Comparison of ENCODE assay signal across 19 cellular contexts in the genomic region with DNA sequence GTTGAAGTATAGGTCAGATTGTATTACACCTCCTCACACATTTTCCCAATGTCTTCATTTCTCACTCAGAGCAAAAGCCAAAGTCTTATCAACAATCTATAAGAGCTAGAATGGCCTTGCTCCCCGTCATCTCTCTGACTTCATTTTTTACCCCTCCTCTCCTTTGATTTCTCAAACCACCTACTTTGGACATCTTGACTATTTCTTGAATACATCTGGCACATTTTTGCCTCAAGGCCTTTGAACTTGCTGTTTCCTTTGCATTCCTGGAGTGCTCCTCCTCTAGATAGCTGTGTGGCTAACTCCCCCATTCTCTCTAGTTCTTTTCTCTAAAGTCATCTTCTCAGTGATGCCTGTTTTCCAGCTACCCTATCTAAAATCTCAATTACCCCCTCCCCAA. TPM values are rescaled to one million over a fixed set of nuclear protein-coding genes. Genes with fewer than 3 reads are reported as not detected.
"Had no signal": no experiment of that assay in that cellular context is flagged by ENCODE, and none has a peak within 500 bp of the region (broad histone marks: within the 10 kb centered on the region; RNA-seq: fewer than 3 reads in every experiment).

No MANE protein-coding gene starts in this region.

- H3K9ac ChIP-seq: parathyroid adenoma had no signal

- H3K9me3 ChIP-seq: esophagus squamous epithelium, lower lobe of right lung, thyroid gland, uterus had no signal

- DNase-seq: activated CD4-positive, alpha-beta memory T cell treated with anti-CD3 and anti-CD28 coated beads for 36 hours; activated gamma-delta T cell treated with Interleukin-2 at 50 U/mL for 16 hours; activated T-cell treated with anti-CD3 and anti-CD28 coated beads for 4 hours; amniotic stem cell; effector memory CD8-positive, alpha-beta T cell; esophagus squamous epithelium; foreskin keratinocyte; hippocampal formation; islet precursor cell; left colon; lower lobe of right lung; midbrain; spleen; stimulated activated CD4-positive, alpha-beta T cell treated with anti-CD3 and anti-CD28 coated beads, Interleukin-4, amount 100 ng/mL, for 4 hours; thyroid gland; uterus had no signal

- H2AFZ ChIP-seq: parathyroid adenoma had no signal

- H3K27ac ChIP-seq: esophagus squamous epithelium, foreskin keratinocyte, lower lobe of right lung, parathyroid adenoma, spleen, thyroid gland, uterus had no signal

- H3K79me2 ChIP-seq: parathyroid adenoma had no signal

- H3K4me3 ChIP-seq: esophagus squamous epithelium, lower lobe of right lung, spleen, thyroid gland, uterus had no signal

- H3K36me3 ChIP-seq: esophagus squamous epithelium, lower lobe of right lung, spleen, thyroid gland, uterus had no signal

- H3K27me3 ChIP-seq: esophagus squamous epithelium, spleen, thyroid gland, uterus had no signal

- ATAC-seq: activated naive CD4-positive, alpha-beta T cell treated with anti-CD3 and anti-CD28 coated beads, Interleukin-2, amount 50 U/mL, for 72 hours; effector memory CD8-positive, alpha-beta T cell; foreskin keratinocyte; left colon; stimulated activated memory B cell treated with anti-CD40 and anti-IgM and Interleukin-4, amounts not matched to agents 10 μg/mL and 1 μg/mL and 100 μg/mL, for 72 hours had no signal

- H3K4me1 ChIP-seq: esophagus squamous epithelium, foreskin keratinocyte, lower lobe of right lung, parathyroid adenoma, thyroid gland, uterus had no signal

RNA-seq across cellular contexts. Expression of gene XCL2, which starts 7.2 kb away (rescaled TPM):
- polyA plus RNA-seq: foreskin keratinocyte had no signal

RNA-seq across cellular contexts. Expression of gene XCL1, which starts 25.4 kb away (rescaled TPM):
- polyA plus RNA-seq: foreskin keratinocyte had no signal
